In genomic region chr10:71746344-71747037, GRCh38 we compare ENCODE assay signal across 9 cellular contexts. TPM values are rescaled to one million over a fixed set of nuclear protein-coding genes. Genes with fewer than 3 reads are reported as not detected.
DNase-seq lines count a peak whose midpoint lies in the region; ATAC-seq, FAIRE-seq and TF ChIP-seq lines count a peak whose summit lies in the region.
"Had no signal": no experiment of that assay in that cellular context is flagged by ENCODE, and none has a peak within 500 bp of the region (broad histone marks: within the 10 kb centered on the region; RNA-seq: fewer than 3 reads in every experiment).

No MANE protein-coding gene starts in this region.

- H3K4me3 ChIP-seq in left ventricle myocardium inferior = no peak overlapping the region
- peak overlapping the region in 1 of 8 donors; percentile 50 for H3K4me3 ChIP-seq in spleen

- peaks cover 11% of the 10 kb centered on the region for H3K36me3 Mint-ChIP-seq in T-cell

- CTCF ChIA-PET in T-cell (lab: Charles Lee) = interaction anchor here in 1 of 2 donors (0.5 kb wide), 1 partner anchor 509 kb away, joined by 3 read pairs; no protein-coding TSS in a partner anchor

- DNase-seq in HTR-8/SVneo (ENCODE audit: insufficient read length, low spot score) (peak; percentile 29), T-cell (peak in 1 of 34 experiments; percentile 37), left ventricle myocardium inferior (peak; percentile 67), spleen (peak; percentile 88), kidney glomerular epithelial cell (lab: John Stamatoyannopoulos, UW) (no peak), NCI-H524 (lab: John Stamatoyannopoulos, UW) (no peak)

- ATAC-seq in T-cell (replicated peaks in 1 of 4) (no peak), GM18519 (IDR thresholded peaks at IDR 0.05; ENCODE audit: low FRiP score, unreplicated experiment) (no peak)

- H3K4me3 Mint-ChIP-seq in T-cell = peak overlapping the region in 1 of 3 donors; percentile 80

- intact Hi-C loops in left ventricle myocardium inferior (cut with micrococcal nuclease) = no loop called here
- intact Hi-C loops in spleen (cut with DNase I; ENCODE audit: low total_unique reads) = no loop called here

- peak overlapping the region; percentile 99 to 100 for H3K27ac Mint-ChIP-seq in T-cell

- H3K27ac ChIP-seq in left ventricle myocardium inferior (replicated peaks) (peak overlapping the region; percentile 87), spleen (peak overlapping the region; percentile 86 to 98 (median 93))

- H3K27me3 Mint-ChIP-seq in T-cell = no peaks in the 10 kb centered on the region

- peaks cover 8% of the 10 kb centered on the region for H3K9me3 ChIP-seq in left ventricle myocardium inferior (replicated peaks)
- peaks cover 0 to 5% (median 0%) of the 10 kb centered on the region in 8 donors for H3K9me3 ChIP-seq in spleen

- WGBS in spleen, 5 donors = 38 to 46% (median 41%) methylated on average over 12 to 13 of the region's 13 CpGs

- H3K36me3 ChIP-seq in left ventricle myocardium inferior (peaks cover 17% of the 10 kb centered on the region), spleen (peaks cover 0 to 33% (median 15%) of the 10 kb centered on the region in 6 donors)

- POLR2A ChIA-PET in T-cell (lab: Charles Lee) = interaction anchor here in 1 of 2 donors (1.2 kb wide), 1 partner anchor 11 kb away, joined by 3 read pairs; no protein-coding TSS in a partner anchor

- peaks cover 89 to 97% (median 97%) of the 10 kb centered on the region in 3 donors for H3K4me1 Mint-ChIP-seq in T-cell

- H3K9me3 Mint-ChIP-seq in T-cell = no peaks in the 10 kb centered on the region

- TF ChIP-seq CTCF in left ventricle myocardium inferior (IDR thresholded peaks at IDR 0.05; ENCODE audit: borderline replicate concordance) (peak; percentile 34), spleen (IDR thresholded peaks at IDR 0.05 in 8 of 11, conservative IDR thresholded peaks at IDR 0.05 in 3 of 11) (peak in 1 of 11 experiments; percentile 16)

- no peak for TF ChIP-seq POLR2A in spleen (IDR thresholded peaks at IDR 0.05)

- no peak for FAIRE-seq in HTR-8/SVneo (lab: Jason Lieb, UNC)

- no peaks in the 10 kb centered on the region for H3K27me3 ChIP-seq in left ventricle myocardium inferior (ENCODE audit: low read depth)
- H3K27me3 ChIP-seq in spleen (replicated peaks in 1 of 7) = no peaks in the 10 kb centered on the region

- peaks cover 63% of the 10 kb centered on the region for H3K4me1 ChIP-seq in left ventricle myocardium inferior
- H3K4me1 ChIP-seq in spleen = peaks cover 64 to 100% (median 93%) of the 10 kb centered on the region in 6 donors

RNA-seq across cellular contexts. Expression of gene VSIR, which starts 26.8 kb away (rescaled TPM):
- total RNA-seq in T-cell (100 to 1,000 TPM in 2 of 5 donors, 10 to 100 TPM in 3; 81.4 to 134 (median 98.3) TPM), left ventricle myocardium inferior (104 TPM), spleen (100 to 1,000 TPM; 202 to 512 (median 313) TPM)
- polyA plus RNA-seq in spleen = 10 to 100 TPM; 34.5 to 84.3 (median 50.4) TPM

RNA-seq across cellular contexts. Expression of gene C10orf105, which starts 26.9 kb away (rescaled TPM):
- total RNA-seq in T-cell (under 1 TPM; 0.15 to 0.45 (median 0.16) TPM), left ventricle myocardium inferior (0.05 TPM), spleen (1 to 10 TPM; 1.4 to 4.4 (median 3.4) TPM)
- under 1 TPM; 0.08 to 0.38 (median 0.20) TPM for polyA plus RNA-seq in spleen
- total RNA-seq: chondrocyte, pulmonary artery endothelial cell had no signal

Comparison
In these comparisons a context has a peak if more than half of its experiments do, and no peak if none do; other contexts are left out.
1. DNase-seq: peak in HTR-8/SVneo (single experiment), left ventricle myocardium inferior (single experiment) and spleen (single experiment); none in kidney glomerular epithelial cell (single experiment) and NCI-H524 (0 of 2).